15 cellular contexts compared by ENCODE assay signal in genomic region chr20:50900261-50900660, GRCh38. TPM values are rescaled to one million over a fixed set of nuclear protein-coding genes. Genes with fewer than 3 reads are reported as not detected.
DNase-seq lines count a peak whose midpoint lies in the region; ATAC-seq and TF ChIP-seq lines count a peak whose summit lies in the region.
"Had no signal": no experiment of that assay in that cellular context is flagged by ENCODE, and none has a peak within 500 bp of the region (broad histone marks: within the 10 kb centered on the region; RNA-seq: fewer than 3 reads in every experiment).

No MANE protein-coding gene starts in this region.

- no peaks in the 10 kb centered on the region for H3K9me3 Mint-ChIP-seq in activated T-cell treated with anti-CD3 and anti-CD28 coated beads, Interleukin-2, amount 50 U/mL, for 72 hours
- no peaks in the 10 kb centered on the region for H3K9me3 Mint-ChIP-seq in activated T-cell treated with anti-CD3 and anti-CD28 coated beads, Interleukin-2, amount 50 U/mL, for 4 hours
- no peaks in the 10 kb centered on the region for H3K9me3 Mint-ChIP-seq in natural killer cell treated with Interleukin-12 subunit alpha and Interleukin-12 subunit beta and Interleukin-15 and Interleukin-18, amount 100 ng/mL, for 72 hours
- H3K9me3 Mint-ChIP-seq: CD4-positive, CD25-positive, alpha-beta regulatory T cell had no signal

- H3K36me3 ChIP-seq in trophoblast cell (ENCODE audit: control insufficient read depth in 1 of 2, insufficient read depth in 2 of 2, low read length in 2 of 2), result peaks cover 17 to 39% of the 10 kb centered on the region in 2 experiments
- H3K36me3 ChIP-seq in upper lobe of right lung, result peaks cover 59% of the 10 kb centered on the region
- H3K36me3 ChIP-seq in thyroid gland, result peaks cover 12 to 20% of the 10 kb centered on the region in 2 donors

- H3K27me3 Mint-ChIP-seq in activated T-cell treated with anti-CD3 and anti-CD28 coated beads, Interleukin-2, amount 50 U/mL, for 72 hours (ENCODE audit: low read depth), result no peaks in the 10 kb centered on the region
- no peaks in the 10 kb centered on the region for H3K27me3 Mint-ChIP-seq in activated T-cell treated with anti-CD3 and anti-CD28 coated beads, Interleukin-2, amount 50 U/mL, for 4 hours (ENCODE audit: low read depth)
- H3K27me3 Mint-ChIP-seq in natural killer cell treated with Interleukin-12 subunit alpha and Interleukin-12 subunit beta and Interleukin-15 and Interleukin-18, amount 100 ng/mL, for 72 hours, result no peaks in the 10 kb centered on the region
- H3K27me3 Mint-ChIP-seq: CD4-positive, CD25-positive, alpha-beta regulatory T cell had no signal

- no peak overlapping the region for H2AFZ ChIP-seq in trophoblast cell (ENCODE audit: insufficient read depth, low read length, poor library complexity)

- no peak overlapping the region for H3K14ac ChIP-seq in trophoblast cell (ENCODE audit: low read length)

- ATAC-seq in activated T-cell treated with anti-CD3 and anti-CD28 coated beads, Interleukin-2, amount 50 U/mL, for 72 hours (replicated peaks in 1 of 2), result no peak
- ATAC-seq in activated T-cell treated with anti-CD3 and anti-CD28 coated beads, Interleukin-2, amount 50 U/mL, for 4 hours, result no peak
- no peak for ATAC-seq in natural killer cell treated with Interleukin-12 subunit alpha and Interleukin-12 subunit beta and Interleukin-15 and Interleukin-18, amount 100 ng/mL, for 72 hours
- no peak for ATAC-seq in upper lobe of right lung

- no peaks in the 10 kb centered on the region for H3K79me1 ChIP-seq in trophoblast cell (ENCODE audit: low read length)

- no peak overlapping the region for H3K4me3 Mint-ChIP-seq in activated T-cell treated with anti-CD3 and anti-CD28 coated beads, Interleukin-2, amount 50 U/mL, for 72 hours
- H3K4me3 Mint-ChIP-seq in activated T-cell treated with anti-CD3 and anti-CD28 coated beads, Interleukin-2, amount 50 U/mL, for 4 hours, result no peak overlapping the region
- H3K4me3 Mint-ChIP-seq in natural killer cell treated with Interleukin-12 subunit alpha and Interleukin-12 subunit beta and Interleukin-15 and Interleukin-18, amount 100 ng/mL, for 72 hours, result no peak overlapping the region
- H3K4me3 Mint-ChIP-seq: CD4-positive, CD25-positive, alpha-beta regulatory T cell had no signal

- H3K27ac ChIP-seq in trophoblast cell (ENCODE audit: low read depth, low read length) (no peak overlapping the region), upper lobe of right lung (no peak overlapping the region), thyroid gland (no peak overlapping the region)
- H3K27ac ChIP-seq: BLaER1 treated with 17β-estradiol and CSF1 and Interleukin-3, amounts not matched to agents 10 nM and 100 nM had no signal

- H3K4me2 ChIP-seq in trophoblast cell (ENCODE audit: low read length), result no peak overlapping the region
- H3K4me2 ChIP-seq: BLaER1 treated with 17β-estradiol and CSF1 and Interleukin-3, amounts not matched to agents 10 nM and 100 nM had no signal

- H2BK12ac ChIP-seq in trophoblast cell (ENCODE audit: low read length), result no peak overlapping the region

- H2AK5ac ChIP-seq in trophoblast cell (ENCODE audit: low read length), result no peak overlapping the region

- H3K4ac ChIP-seq in trophoblast cell (ENCODE audit: low read depth, low read length), result no peak overlapping the region

- H3K9me3 ChIP-seq in trophoblast cell (ENCODE audit: insufficient read depth, low read depth, low read length) (no peaks in the 10 kb centered on the region), upper lobe of right lung (no peaks in the 10 kb centered on the region), thyroid gland (no peaks in the 10 kb centered on the region)
- H3K9me3 ChIP-seq: BLaER1 treated with 17β-estradiol and CSF1 and Interleukin-3, amounts not matched to agents 10 nM and 100 nM had no signal

- H4K8ac ChIP-seq in trophoblast cell (ENCODE audit: low read depth, low read length), result no peak overlapping the region

- no peak for TF ChIP-seq POLR2A in thyroid gland (IDR thresholded peaks at IDR 0.05)

- H3K36me3 Mint-ChIP-seq in activated T-cell treated with anti-CD3 and anti-CD28 coated beads, Interleukin-2, amount 50 U/mL, for 72 hours (ENCODE audit: insufficient read depth in 2 of 2), result peaks cover 8 to 25% of the 10 kb centered on the region in 2 donors
- H3K36me3 Mint-ChIP-seq in activated T-cell treated with anti-CD3 and anti-CD28 coated beads, Interleukin-2, amount 50 U/mL, for 4 hours (ENCODE audit: insufficient read depth), result peaks cover 25% of the 10 kb centered on the region
- H3K36me3 Mint-ChIP-seq in natural killer cell treated with Interleukin-12 subunit alpha and Interleukin-12 subunit beta and Interleukin-15 and Interleukin-18, amount 100 ng/mL, for 72 hours, result peaks cover 24% of the 10 kb centered on the region

- TF ChIP-seq CTCF in LNCaP clone FGC (IDR thresholded peaks at IDR 0.05; ENCODE audit: control insufficient read depth, extremely low read depth, insufficient read depth) (no peak), upper lobe of right lung (IDR thresholded peaks at IDR 0.05) (no peak), thyroid gland (IDR thresholded peaks at IDR 0.05) (no peak)

- H4K91ac ChIP-seq in trophoblast cell (ENCODE audit: low read depth, low read length), result no peak overlapping the region

- no peak for DNase-seq in activated T-cell treated with anti-CD3 and anti-CD28 coated beads, Interleukin-2, amount 50 U/mL, for 72 hours
- no peak for DNase-seq in activated T-cell treated with anti-CD3 and anti-CD28 coated beads, Interleukin-2, amount 50 U/mL, for 4 hours
- peak; percentile 28 for DNase-seq in LNCaP clone FGC (ENCODE audit: low read depth)
- peak; percentile 6 for DNase-seq in SHP77 treated with DMSO at 0.1 percent for 48 hours (lab: John Stamatoyannopoulos, UW)
- no peak for DNase-seq in trophoblast cell
- no peak for DNase-seq in natural killer cell treated with Interleukin-12 subunit alpha and Interleukin-12 subunit beta and Interleukin-15 and Interleukin-18, amount 100 ng/mL, for 72 hours (ENCODE audit: low spot score)
- DNase-seq in upper lobe of right lung, result no peak
- DNase-seq in thyroid gland, result no peak
- DNase-seq: 8988T; ACHN; CD4-positive, CD25-positive, alpha-beta regulatory T cell; DMS79 treated with DMSO at 0.1 percent for 48 hours; EL; HCEC 1CT had no signal

- WGBS in trophoblast cell (ENCODE audit: extremely low coverage, insufficient coverage, insufficient read length), result no CpG with 5 or more reads among the region's 7 CpGs
- 96% methylated on average over 7 of the region's 7 CpGs for WGBS in thyroid gland, 2 donors

- intact Hi-C loops in upper lobe of right lung (cut with DNase I) (no loop called here), thyroid gland (cut with DNase I) (no loop called here)

- H3K4me1 ChIP-seq in trophoblast cell (ENCODE audit: control insufficient read depth in 1 of 2, insufficient read depth in 2 of 2, low read length in 2 of 2) (no peaks in the 10 kb centered on the region), upper lobe of right lung (peaks cover 15% of the 10 kb centered on the region), thyroid gland (peaks cover 19 to 28% of the 10 kb centered on the region in 2 donors)

- H3K4me3 ChIP-seq in LNCaP clone FGC (ENCODE audit: low read depth, low read length), result no peak overlapping the region
- no peak overlapping the region for H3K4me3 ChIP-seq in trophoblast cell (ENCODE audit: low read depth, low read length)
- H3K4me3 ChIP-seq in upper lobe of right lung, result no peak overlapping the region
- no peak overlapping the region for H3K4me3 ChIP-seq in thyroid gland (replicated peaks in 1 of 3)
- H3K4me3 ChIP-seq: BLaER1 treated with 17β-estradiol and CSF1 and Interleukin-3, amounts not matched to agents 10 nM and 100 nM had no signal

- H3K27me3 ChIP-seq in trophoblast cell (ENCODE audit: insufficient read depth, low read length), result no peaks in the 10 kb centered on the region
- no peaks in the 10 kb centered on the region for H3K27me3 ChIP-seq in upper lobe of right lung
- no peaks in the 10 kb centered on the region for H3K27me3 ChIP-seq in thyroid gland
- H3K27me3 ChIP-seq: BLaER1 treated with 17β-estradiol and CSF1 and Interleukin-3, amounts not matched to agents 10 nM and 100 nM had no signal

- peak overlapping the region; percentile 49 for H3K9ac ChIP-seq in trophoblast cell (ENCODE audit: low read length)
- H3K9ac ChIP-seq: BLaER1 treated with 17β-estradiol and CSF1 and Interleukin-3, amounts not matched to agents 10 nM and 100 nM had no signal

- no peak overlapping the region for H3K18ac ChIP-seq in trophoblast cell (ENCODE audit: low read length)

- H3K23ac ChIP-seq in trophoblast cell (ENCODE audit: low read length), result peak overlapping the region; percentile 78

- H2BK5ac ChIP-seq in trophoblast cell (ENCODE audit: low read depth, low read length, poor library complexity), result no peak overlapping the region

- no peaks in the 10 kb centered on the region for H3K79me2 ChIP-seq in trophoblast cell (ENCODE audit: control insufficient read depth, insufficient read depth, low read length, poor library complexity)

- no peak overlapping the region for H4K12ac ChIP-seq in trophoblast cell (ENCODE audit: low read depth, low read length)

- H2BK120ac ChIP-seq in trophoblast cell (ENCODE audit: insufficient read depth, low read length, poor library complexity), result no peak overlapping the region

- peak overlapping the region; percentile 72 for H3K27ac Mint-ChIP-seq in activated T-cell treated with anti-CD3 and anti-CD28 coated beads, Interleukin-2, amount 50 U/mL, for 72 hours
- no peak overlapping the region for H3K27ac Mint-ChIP-seq in natural killer cell treated with Interleukin-12 subunit alpha and Interleukin-12 subunit beta and Interleukin-15 and Interleukin-18, amount 100 ng/mL, for 72 hours

- H3K4me1 Mint-ChIP-seq in activated T-cell treated with anti-CD3 and anti-CD28 coated beads, Interleukin-2, amount 50 U/mL, for 72 hours (ENCODE audit: low read depth), result peaks cover 24% of the 10 kb centered on the region
- H3K4me1 Mint-ChIP-seq in activated T-cell treated with anti-CD3 and anti-CD28 coated beads, Interleukin-2, amount 50 U/mL, for 4 hours (ENCODE audit: low read depth), result peaks cover 23% of the 10 kb centered on the region
- H3K4me1 Mint-ChIP-seq in natural killer cell treated with Interleukin-12 subunit alpha and Interleukin-12 subunit beta and Interleukin-15 and Interleukin-18, amount 100 ng/mL, for 72 hours (ENCODE audit: low read depth in 2 of 2), result peaks cover 25 to 32% of the 10 kb centered on the region in 2 donors

RNA-seq across cellular contexts. Expression of gene ADNP, which starts 31.0 kb away (rescaled TPM):
- 10 to 100 TPM; 62.3 to 72.2 TPM for total RNA-seq in activated T-cell treated with anti-CD3 and anti-CD28 coated beads, Interleukin-2, amount 50 U/mL, for 72 hours
- 10 to 100 TPM; 55.0 to 59.6 (median 55.2) TPM for total RNA-seq in activated T-cell treated with anti-CD3 and anti-CD28 coated beads, Interleukin-2, amount 50 U/mL, for 4 hours
- polyA plus RNA-seq in trophoblast cell (2013), result 89.6 and 91.5 TPM in 2 replicates
- 10 to 100 TPM; 55.0 to 81.8 TPM for total RNA-seq in natural killer cell treated with Interleukin-12 subunit alpha and Interleukin-12 subunit beta and Interleukin-15 and Interleukin-18, amount 100 ng/mL, for 72 hours
- 54.1 TPM for total RNA-seq in upper lobe of right lung
- 10 to 100 TPM; 55.5 to 68.9 (median 63.5) TPM for total RNA-seq in thyroid gland

RNA-seq across cellular contexts. Expression of gene DPM1, which starts 58.1 kb away (rescaled TPM):
- total RNA-seq in activated T-cell treated with anti-CD3 and anti-CD28 coated beads, Interleukin-2, amount 50 U/mL, for 72 hours, result 10 to 100 TPM; 56.6 to 64.3 TPM
- total RNA-seq in activated T-cell treated with anti-CD3 and anti-CD28 coated beads, Interleukin-2, amount 50 U/mL, for 4 hours, result 10 to 100 TPM; 66.4 to 73.4 (median 70.9) TPM
- 79.3 and 82.1 TPM in 2 replicates for polyA plus RNA-seq in trophoblast cell (2013)
- 10 to 100 TPM; 42.0 to 49.5 TPM for total RNA-seq in natural killer cell treated with Interleukin-12 subunit alpha and Interleukin-12 subunit beta and Interleukin-15 and Interleukin-18, amount 100 ng/mL, for 72 hours
- 30.2 TPM for total RNA-seq in upper lobe of right lung
- total RNA-seq in thyroid gland, result 10 to 100 TPM; 48.8 to 83.1 (median 60.2) TPM

RNA-seq across cellular contexts. Expression of gene MOCS3, which starts 58.4 kb away (rescaled TPM):
- 1 to 10 TPM; 4.1 to 4.2 TPM for total RNA-seq in activated T-cell treated with anti-CD3 and anti-CD28 coated beads, Interleukin-2, amount 50 U/mL, for 72 hours
- 10 to 100 TPM in 2 of 3 donors, 1 to 10 TPM in 1; 8.7 to 10.3 (median 10.3) TPM for total RNA-seq in activated T-cell treated with anti-CD3 and anti-CD28 coated beads, Interleukin-2, amount 50 U/mL, for 4 hours
- 2.7 and 2.9 TPM in 2 replicates for polyA plus RNA-seq in trophoblast cell (2013)
- total RNA-seq in natural killer cell treated with Interleukin-12 subunit alpha and Interleukin-12 subunit beta and Interleukin-15 and Interleukin-18, amount 100 ng/mL, for 72 hours, result 1 to 10 TPM; 5.7 to 5.9 TPM
- total RNA-seq in upper lobe of right lung (3.4 TPM), thyroid gland (1 to 10 TPM; 6.7 to 7.8 (median 7.6) TPM)

Comparison
In these comparisons a context has a peak if more than half of its experiments do, and no peak if none do; other contexts are left out.
1. DNase-seq: peak in LNCaP clone FGC (single experiment) and SHP77 treated with DMSO at 0.1 percent for 48 hours (single experiment); none in activated T-cell treated with anti-CD3 and anti-CD28 coated beads, Interleukin-2, amount 50 U/mL, for 72 hours (0 of 2), activated T-cell treated with anti-CD3 and anti-CD28 coated beads, Interleukin-2, amount 50 U/mL, for 4 hours (single experiment), trophoblast cell (0 of 2), natural killer cell treated with Interleukin-12 subunit alpha and Interleukin-12 subunit beta and Interleukin-15 and Interleukin-18, amount 100 ng/mL, for 72 hours (single experiment), upper lobe of right lung (single experiment) and thyroid gland (0 of 2).